ENCODE assay signal across 8 cellular contexts in the genomic region with DNA sequence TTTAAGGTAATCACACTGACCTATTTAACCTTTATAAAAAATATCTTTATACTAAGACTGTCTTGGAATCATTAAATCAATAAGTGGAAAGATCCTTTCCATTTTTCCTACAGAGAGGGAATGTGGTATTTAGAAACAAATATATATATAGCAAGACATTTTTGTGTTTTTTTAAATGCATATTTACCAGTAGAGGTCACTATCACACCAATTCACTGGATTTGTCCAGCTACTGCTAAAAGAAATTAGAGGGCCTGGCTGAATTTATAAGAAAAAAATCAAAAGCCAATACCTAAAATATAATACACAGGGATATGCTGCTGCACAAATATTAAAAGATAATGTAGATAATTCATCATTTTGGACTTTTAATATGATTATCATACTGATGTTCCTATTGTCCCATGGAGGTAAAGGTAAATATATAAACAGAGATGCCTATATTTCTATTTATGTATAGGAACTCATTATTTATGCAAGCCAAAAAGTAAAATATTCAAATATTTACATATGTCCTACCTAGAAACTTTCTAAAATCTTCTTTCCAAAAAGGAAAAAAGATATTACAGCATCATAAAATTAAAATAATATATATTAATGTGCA.
DNase-seq lines count a peak whose midpoint lies in the region; ATAC-seq lines count a peak whose summit lies in the region.

No MANE protein-coding gene starts in this region.

- in situ Hi-C loops in T47D (cut with HindIII; ENCODE audit: low pct_unique_long_range_greater_than_20kb, low sequenced_read_pairs): no loop called here

- peak; percentile 31 for DNase-seq in NCI-H146 (lab: John Stamatoyannopoulos, UW)
- no peak for DNase-seq in NCI-H146 treated with DMSO at 0.1 percent for 48 hours (lab: John Stamatoyannopoulos, UW; ENCODE audit: unreplicated experiment)
- DNase-seq in NCI-H1092 (lab: John Stamatoyannopoulos, UW): peak; percentile 32
- DNase-seq in T47D (ENCODE audit: low read depth in 1 of 2, low spot score in 1 of 2): peak; percentile 11 to 60
- peak; percentile 61 to 69 for DNase-seq in lung microvascular endothelial cell (ENCODE audit: low read depth in 2 of 2)
- DNase-seq in activated T-cell treated with anti-CD3 and anti-CD28 coated beads, Interleukin-2, amount 50 U/mL, for 1 hour: no peak

- ATAC-seq in GM21447 (IDR thresholded peaks at IDR 0.05; ENCODE audit: unreplicated experiment) (no peak), GM18517 (IDR thresholded peaks at IDR 0.05; ENCODE audit: unreplicated experiment) (no peak)

Comparison
In these comparisons a context has a peak if more than half of its experiments do, and no peak if none do; other contexts are left out.
1. DNase-seq: peak in NCI-H146 (single experiment), NCI-H1092 (single experiment), T47D (2 of 2) and lung microvascular endothelial cell (2 of 2); none in NCI-H146 treated with DMSO at 0.1 percent for 48 hours (single experiment) and activated T-cell treated with anti-CD3 and anti-CD28 coated beads, Interleukin-2, amount 50 U/mL, for 1 hour (single experiment).